ENCODE assay signal across 1 cellular context in the genomic region with DNA sequence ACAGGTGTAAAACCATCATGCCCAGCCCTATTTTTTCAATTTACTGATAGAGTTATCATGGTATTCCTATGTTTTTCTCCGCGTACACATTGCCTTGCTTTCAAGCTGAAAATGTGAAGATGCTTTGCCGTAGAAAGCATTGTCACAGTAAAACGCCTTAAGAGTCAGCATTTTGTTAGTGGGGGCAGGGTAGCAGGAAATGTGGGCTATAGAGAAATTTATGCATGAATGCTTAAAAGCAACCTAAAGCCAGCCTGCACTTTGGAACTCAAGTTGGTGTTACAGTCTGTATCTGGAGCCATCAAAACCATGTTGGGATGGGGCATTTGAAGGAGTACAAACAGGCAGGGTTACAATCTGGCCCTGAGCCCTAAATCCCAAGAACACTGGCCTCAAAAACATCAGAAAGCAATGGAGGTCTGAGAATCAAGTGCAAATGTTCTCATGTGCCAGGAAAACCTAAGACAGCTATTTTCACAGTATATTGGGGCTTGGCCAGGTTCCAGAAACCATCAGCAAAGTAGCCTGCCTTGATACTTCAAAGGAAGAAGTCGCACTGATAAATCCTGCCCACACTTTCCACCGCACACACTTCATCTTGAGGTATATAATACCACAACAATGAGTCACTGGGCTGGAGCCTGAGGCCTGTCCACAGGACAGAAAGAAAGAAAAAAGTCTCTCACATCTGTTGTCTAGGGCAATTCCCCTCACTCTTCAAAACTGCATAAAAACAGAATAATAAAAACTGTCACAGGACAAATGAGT.
TF ChIP-seq lines count a peak whose summit lies in the region.

No MANE protein-coding gene starts in this region.

TF ChIP-seq in HCT116, 20 proteins besides CTCF, POLR2A, EP300 and RAD21 (continued from another document):
- TF ChIP-seq, protein P1, sequence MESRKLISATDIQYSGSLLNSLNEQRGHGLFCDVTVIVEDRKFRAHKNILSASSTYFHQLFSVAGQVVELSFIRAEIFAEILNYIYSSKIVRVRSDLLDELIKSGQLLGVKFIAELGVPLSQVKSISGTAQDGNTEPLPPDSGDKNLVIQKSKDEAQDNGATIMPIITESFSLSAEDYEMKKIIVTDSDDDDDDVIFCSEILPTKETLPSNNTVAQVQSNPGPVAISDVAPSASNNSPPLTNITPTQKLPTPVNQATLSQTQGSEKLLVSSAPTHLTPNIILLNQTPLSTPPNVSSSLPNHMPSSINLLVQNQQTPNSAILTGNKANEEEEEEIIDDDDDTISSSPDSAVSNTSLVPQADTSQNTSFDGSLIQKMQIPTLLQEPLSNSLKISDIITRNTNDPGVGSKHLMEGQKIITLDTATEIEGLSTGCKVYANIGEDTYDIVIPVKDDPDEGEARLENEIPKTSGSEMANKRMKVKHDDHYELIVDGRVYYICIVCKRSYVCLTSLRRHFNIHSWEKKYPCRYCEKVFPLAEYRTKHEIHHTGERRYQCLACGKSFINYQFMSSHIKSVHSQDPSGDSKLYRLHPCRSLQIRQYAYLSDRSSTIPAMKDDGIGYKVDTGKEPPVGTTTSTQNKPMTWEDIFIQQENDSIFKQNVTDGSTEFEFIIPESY (IDR thresholded peaks at IDR 0.05; ENCODE audit: extremely low read depth, insufficient replicate concordance, low read length) = no peak
- TF ChIP-seq EZH2 (IDR thresholded peaks at IDR 0.05) = no peak
- TF ChIP-seq CBX3 (IDR thresholded peaks at IDR 0.05; ENCODE audit: low read depth) = no peak; the same call in 1 of the 2 replicates
- TF ChIP-seq SP1 (IDR thresholded peaks at IDR 0.05; ENCODE audit: low read depth) = peak; percentile 73
- TF ChIP-seq CEBPB (IDR thresholded peaks at IDR 0.05; ENCODE audit: low read depth) = peak; percentile 15; the same call in 1 of the 2 replicates
- no peak for TF ChIP-seq SRF (IDR thresholded peaks at IDR 0.05; ENCODE audit: low read depth)
- no peak for TF ChIP-seq ZNF274 (IDR thresholded peaks at IDR 0.05; ENCODE audit: low read depth, low read length)
- TF ChIP-seq YY1 (IDR thresholded peaks at IDR 0.05; ENCODE audit: extremely low read depth, insufficient replicate concordance, low read depth, low read length) = no peak
- no peak for TF ChIP-seq ELF1 (IDR thresholded peaks at IDR 0.05; ENCODE audit: borderline replicate concordance, low read depth)
- no peak for TF ChIP-seq SIN3A (IDR thresholded peaks at IDR 0.05; ENCODE audit: low read depth)
- TF ChIP-seq POLR2AphosphoS5 (IDR thresholded peaks at IDR 0.05; ENCODE audit: low read depth, low read length) = 0 out of 2 replicates have a peak, but pooled peaks have one; percentile 29
- TF ChIP-seq ZFX (IDR thresholded peaks at IDR 0.05) = no peak
- TF ChIP-seq EGR1 (IDR thresholded peaks at IDR 0.05; ENCODE audit: low read depth) = peak; percentile 49; the same call in 1 of the 2 replicates
- TF ChIP-seq JUND (IDR thresholded peaks at IDR 0.05) = peak; percentile 84
